1 cellular context compared by ENCODE assay signal in genomic region chr16:75252049-75252864, GRCh38.
TF ChIP-seq lines count a peak whose summit lies in the region.

No MANE protein-coding gene starts in this region.

TF ChIP-seq in HepG2, 621 proteins besides CTCF, POLR2A, EP300 and RAD21 (continued from another document and continues in another):
- TF ChIP-seq ZC3H4 (CRISPR knock-in tag; IDR thresholded peaks at IDR 0.05; ENCODE audit: borderline replicate concordance), result no peak
- TF ChIP-seq CBFB (CRISPR knock-in tag; IDR thresholded peaks at IDR 0.05), result peak; percentile 48; the same call in 1 of the 2 replicates
- no peak for TF ChIP-seq JDP2 (CRISPR knock-in tag; IDR thresholded peaks at IDR 0.05; ENCODE audit: borderline replicate concordance)
- peak; percentile 65; the same call in 1 of the 2 replicates for TF ChIP-seq ZC3H13 (CRISPR knock-in tag; IDR thresholded peaks at IDR 0.05)
- peak; percentile 66 for TF ChIP-seq MEF2D (CRISPR knock-in tag; IDR thresholded peaks at IDR 0.05)
- peak; percentile 14; the same call in 1 of the 2 replicates for TF ChIP-seq ZNF891 (CRISPR knock-in tag; IDR thresholded peaks at IDR 0.05)
- peak; percentile 63; the same call in 1 of the 2 replicates for TF ChIP-seq TFAP4 (IDR thresholded peaks at IDR 0.05; ENCODE audit: borderline replicate concordance, low read depth)
- 0 out of 2 replicates have a peak, but pooled peaks have one; percentile 32 for TF ChIP-seq ZNF292 (CRISPR knock-in tag; IDR thresholded peaks at IDR 0.05; ENCODE audit: borderline replicate concordance, low read depth)
- TF ChIP-seq SNAI1 (CRISPR knock-in tag; IDR thresholded peaks at IDR 0.05; ENCODE audit: borderline replicate concordance), result no peak
- no peak for TF ChIP-seq MXD4 (CRISPR knock-in tag; IDR thresholded peaks at IDR 0.05)
- no peak for TF ChIP-seq ZNF878 (CRISPR knock-in tag; IDR thresholded peaks at IDR 0.05)
- no peak for TF ChIP-seq ZNF772 (CRISPR knock-in tag; IDR thresholded peaks at IDR 0.05)
- TF ChIP-seq MTA1 (CRISPR knock-in tag; IDR thresholded peaks at IDR 0.05; ENCODE audit: borderline replicate concordance), result no peak
- no peak for TF ChIP-seq ZNF713 (CRISPR knock-in tag; IDR thresholded peaks at IDR 0.05)
- TF ChIP-seq CAMTA2 (CRISPR knock-in tag; IDR thresholded peaks at IDR 0.05; ENCODE audit: borderline replicate concordance), result 0 out of 2 replicates have a peak, but pooled peaks have one; percentile 19
- TF ChIP-seq SMARCE1 (IDR thresholded peaks at IDR 0.05; ENCODE audit: borderline replicate concordance), result no peak
- TF ChIP-seq ZNF580 (CRISPR knock-in tag; IDR thresholded peaks at IDR 0.05; ENCODE audit: borderline replicate concordance, low read depth), result no peak
- no peak for TF ChIP-seq MLX (CRISPR knock-in tag; IDR thresholded peaks at IDR 0.05)
- peak; percentile 46; the same call in 1 of the 2 replicates for TF ChIP-seq MXD1 (CRISPR knock-in tag; IDR thresholded peaks at IDR 0.05)
- no peak for TF ChIP-seq SCMH1 (CRISPR knock-in tag; IDR thresholded peaks at IDR 0.05; ENCODE audit: borderline replicate concordance)
- no peak for TF ChIP-seq ZNF691 (CRISPR knock-in tag; IDR thresholded peaks at IDR 0.05; ENCODE audit: borderline replicate concordance, low read depth)
- TF ChIP-seq HBP1 (CRISPR knock-in tag; IDR thresholded peaks at IDR 0.05; ENCODE audit: low read depth), result 0 out of 2 replicates have a peak, but pooled peaks have one; percentile 35
- no peak for TF ChIP-seq TBP (CRISPR knock-in tag; IDR thresholded peaks at IDR 0.05)
- no peak for TF ChIP-seq NR2F1 (CRISPR knock-in tag; IDR thresholded peaks at IDR 0.05)
- TF ChIP-seq BCL3 (CRISPR knock-in tag; IDR thresholded peaks at IDR 0.05), result 0 out of 2 replicates have a peak, but pooled peaks have one; percentile 57
- TF ChIP-seq CENPT (CRISPR knock-in tag; IDR thresholded peaks at IDR 0.05; ENCODE audit: low read depth), result peak; percentile 69; the same call in 1 of the 2 replicates
- no peak for TF ChIP-seq GLI4 (CRISPR knock-in tag; IDR thresholded peaks at IDR 0.05; ENCODE audit: borderline replicate concordance)
- no peak for TF ChIP-seq HDAC1 (CRISPR knock-in tag; IDR thresholded peaks at IDR 0.05)
- TF ChIP-seq CSRNP1 (CRISPR knock-in tag; IDR thresholded peaks at IDR 0.05), result peak; percentile 33; the same call in 1 of the 2 replicates
- TF ChIP-seq ZNF547 (CRISPR knock-in tag; IDR thresholded peaks at IDR 0.05), result 0 out of 2 replicates have a peak, but pooled peaks have one; percentile 42
- no peak for TF ChIP-seq PREB (CRISPR knock-in tag; IDR thresholded peaks at IDR 0.05)
- TF ChIP-seq ZNF253 (CRISPR knock-in tag; IDR thresholded peaks at IDR 0.05; ENCODE audit: borderline replicate concordance), result peak; percentile 76; the same call in 1 of the 2 replicates
- 0 out of 2 replicates have a peak, but pooled peaks have one; percentile 10 for TF ChIP-seq THAP9 (CRISPR knock-in tag; IDR thresholded peaks at IDR 0.05; ENCODE audit: borderline replicate concordance)
- TF ChIP-seq ZNF550 (CRISPR knock-in tag; IDR thresholded peaks at IDR 0.05; ENCODE audit: borderline replicate concordance), result 0 out of 2 replicates have a peak, but pooled peaks have one; percentile 54
- peak; percentile 1 for TF ChIP-seq TEAD3 (CRISPR knock-in tag; optimal IDR thresholded peaks at IDR 0.05; ENCODE audit: borderline replicate concordance)
- no peak for TF ChIP-seq ZNF318 (CRISPR knock-in tag; IDR thresholded peaks at IDR 0.05)
- TF ChIP-seq ZNF160 (CRISPR knock-in tag; IDR thresholded peaks at IDR 0.05), result 0 out of 2 replicates have a peak, but pooled peaks have one; percentile 1
- TF ChIP-seq ATF7-NPFF (CRISPR knock-in tag; IDR thresholded peaks at IDR 0.05; ENCODE audit: low read depth), result 0 out of 2 replicates have a peak, but pooled peaks have one; percentile 13
